In the genomic region with DNA sequence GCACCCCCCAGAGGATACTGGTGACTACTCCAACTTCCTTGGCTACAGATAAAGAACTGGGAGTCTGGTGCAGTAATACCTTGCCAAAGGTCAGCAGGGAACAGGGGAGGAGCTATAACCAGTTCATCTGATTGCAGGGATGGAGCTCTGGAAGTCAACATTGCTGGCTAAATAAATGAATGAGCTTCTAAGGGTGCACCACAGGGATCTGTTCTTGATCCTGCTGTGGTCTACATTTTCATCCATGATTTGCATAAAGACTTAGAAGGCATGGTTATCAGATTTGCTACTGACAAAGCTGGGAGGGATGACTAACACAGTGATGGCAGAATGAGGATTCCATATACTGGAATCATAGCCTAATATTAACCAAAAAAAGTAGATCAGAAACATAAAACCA, we compare ENCODE assay signal across 19 cellular contexts. TPM values are rescaled to one million over a fixed set of nuclear protein-coding genes. Genes with fewer than 3 reads are reported as not detected.
DNase-seq lines count a peak whose midpoint lies in the region; TF ChIP-seq lines count a peak whose summit lies in the region.
"Had no signal": no experiment of that assay in that cellular context is flagged by ENCODE, and none has a peak within 500 bp of the region (broad histone marks: within the 10 kb centered on the region; RNA-seq: fewer than 3 reads in every experiment).

No MANE protein-coding gene starts in this region.

- H3K4me3 ChIP-seq in AG10803 (ENCODE audit: low read length) (no peak overlapping the region), liver (ENCODE audit: low read depth in 1 of 3, low read length in 3 of 3) (no peak overlapping the region), dorsolateral prefrontal cortex (no peak overlapping the region), adrenal gland (no peak overlapping the region)
- H3K4me3 ChIP-seq: coronary artery, spleen, stomach, vagina had no signal

- H3K27me3 ChIP-seq in liver (ENCODE audit: control insufficient read depth in 4 of 4, insufficient read depth in 4 of 4, low read length in 3 of 4) (no peaks in the 10 kb centered on the region), dorsolateral prefrontal cortex (no peaks in the 10 kb centered on the region), adrenal gland (no peaks in the 10 kb centered on the region)
- H3K27me3 ChIP-seq: spleen, stomach, vagina had no signal

- H3K36me3 ChIP-seq in liver (ENCODE audit: control insufficient read depth in 4 of 4, insufficient read depth in 3 of 4, low read depth in 1 of 4, low read length in 3 of 4) (no peaks in the 10 kb centered on the region), adrenal gland (replicated peaks in 1 of 2) (no peaks in the 10 kb centered on the region)
- H3K36me3 ChIP-seq: spleen, stomach, vagina had no signal

- no peak for TF ChIP-seq CTCF in AG10803 (conservative IDR thresholded peaks at IDR 0.05; ENCODE audit: low read length)
- no peak for TF ChIP-seq CTCF in liver (IDR thresholded peaks at IDR 0.05; ENCODE audit: low read depth, low read length, missing input control)
- no peak for TF ChIP-seq CTCF in dorsolateral prefrontal cortex (IDR thresholded peaks at IDR 0.05 in 54 of 56, conservative IDR thresholded peaks at IDR 0.05 in 2 of 56; ENCODE audit: low read depth in 1 of 56, partially characterized antibody in 56 of 56)
- TF ChIP-seq CTCF in adrenal gland (IDR thresholded peaks at IDR 0.05) = no peak

- TF ChIP-seq RAD21 in liver (IDR thresholded peaks at IDR 0.05) = peak in 1 of 2 donors; percentile 59

- TF ChIP-seq POLR2A in adrenal gland (IDR thresholded peaks at IDR 0.05) = no peak

- peak; percentile 27 for DNase-seq in AG10803 (ENCODE audit: low read depth)
- DNase-seq in M059J (ENCODE audit: low read depth) = peak; percentile 64
- peak; percentile 32 for DNase-seq in astrocyte of the hippocampus (ENCODE audit: low read depth, low spot score)
- no peak for DNase-seq in dorsolateral prefrontal cortex
- DNase-seq in adrenal gland = no peak
- DNase-seq in GM19238 (ENCODE audit: insufficient read length, low spot score) = no peak
- no peak for DNase-seq in middle frontal gyrus (ENCODE audit: extremely low spot score, low spot score)
- DNase-seq: activated CD4-positive, alpha-beta T cell treated with anti-CD3 and anti-CD28 coated beads, Interleukin-2, amount 50 U/mL, for 48 hours; amniotic stem cell; H9; KG1; NCI-H1694 treated with DMSO at 0.1 percent for 48 hours; NK-92 treated with Interleukin-12 subunit alpha and Interleukin-12 subunit beta, amount 100 ng/mL, for 24 hours; SHP77 treated with DMSO at 0.1 percent for 48 hours; stomach had no signal

- H3K4me1 ChIP-seq in liver (ENCODE audit: control insufficient read depth in 4 of 4, insufficient read depth in 4 of 4, low read length in 3 of 4) (peaks cover 3 to 7% (median 5%) of the 10 kb centered on the region in 4 donors), adrenal gland (replicated peaks in 1 of 2) (no peaks in the 10 kb centered on the region)
- H3K4me1 ChIP-seq: spleen had no signal

- no peak overlapping the region for H3K9ac ChIP-seq in liver (ENCODE audit: low read depth in 1 of 2, low read length in 2 of 2)

- H3K27ac ChIP-seq in liver (ENCODE audit: low read depth in 1 of 2, low read length in 2 of 2) = no peak overlapping the region
- H3K27ac ChIP-seq in dorsolateral prefrontal cortex = peak overlapping the region in 1 of 59 donors; percentile 12
- no peak overlapping the region for H3K27ac ChIP-seq in adrenal gland
- H3K27ac ChIP-seq: coronary artery, spleen, stomach, vagina had no signal

- H3K9me3 ChIP-seq in liver (ENCODE audit: control insufficient read depth in 4 of 4, low read length in 3 of 4) = no peaks in the 10 kb centered on the region
- H3K9me3 ChIP-seq in adrenal gland (replicated peaks in 1 of 3) = no peaks in the 10 kb centered on the region
- H3K9me3 ChIP-seq: spleen, stomach, vagina had no signal

- intact Hi-C loops in dorsolateral prefrontal cortex (cut with DNase I) = no loop called here
- intact Hi-C loops in adrenal gland (cut with DNase I) = no loop called here

TF ChIP-seq in liver, 16 proteins besides CTCF, POLR2A, EP300 and RAD21:
- TF ChIP-seq YY1 (IDR thresholded peaks at IDR 0.05) (no peak), RXRA (IDR thresholded peaks at IDR 0.05) (peak; percentile 57 to 68), HNF4A (conservative IDR thresholded peaks at IDR 0.05) (peak; percentile 37 to 56), FOXA2 (IDR thresholded peaks at IDR 0.05) (peak; percentile 43), HNF4G (IDR thresholded peaks at IDR 0.05) (no peak)

RNA-seq across cellular contexts. Expression of gene PLEKHA6, which starts 18.3 kb away (rescaled TPM):
- 1.6 and 4.9 TPM in 2 replicates for total RNA-seq in M059J (2014; rRNA removed; shearing (Covaris generic))
- total RNA-seq in liver = 10 to 100 TPM in 1 of 2 donors, 1 to 10 TPM in 1; 5.3 to 12.8 TPM
- polyA plus RNA-seq in liver = 1 to 10 TPM; 6.7 to 8.5 TPM
- total RNA-seq in dorsolateral prefrontal cortex = 100 to 1,000 TPM in 47 of 120 experiments, 10 to 100 TPM in 73; 49.5 to 154 (median 97.2) TPM
- total RNA-seq in adrenal gland = 10 to 100 TPM in 1 of 8 donors, 1 to 10 TPM in 7; 2.2 to 13.8 (median 5.8) TPM
- 10 to 100 TPM in 1 of 3 donors, 1 to 10 TPM in 2; 3.0 to 12.8 (median 3.6) TPM for polyA plus RNA-seq in adrenal gland

Comparison
In these comparisons a context has a peak if more than half of its experiments do, and no peak if none do; other contexts are left out.
1. DNase-seq: peak in AG10803 (single experiment), M059J (single experiment) and astrocyte of the hippocampus (single experiment); none in dorsolateral prefrontal cortex (0 of 10), adrenal gland (0 of 7), GM19238 (single experiment) and middle frontal gyrus (single experiment).